In genomic region chr9:91359734-91360470, GRCh38 we compare ENCODE assay signal across 8 cellular contexts. TPM values are rescaled to one million over a fixed set of nuclear protein-coding genes. Genes with fewer than 3 reads are reported as not detected.
DNase-seq lines count a peak whose midpoint lies in the region; ATAC-seq and TF ChIP-seq lines count a peak whose summit lies in the region.

No MANE protein-coding gene starts in this region.

- H3K27ac Mint-ChIP-seq in CD4-positive, alpha-beta T cell, result peak overlapping the region; percentile 91
- no peak overlapping the region for H3K27ac Mint-ChIP-seq in chondrocyte (ENCODE audit: unreplicated experiment)
- peak overlapping the region; percentile 90 to 98 (median 97) for H3K27ac Mint-ChIP-seq in nephron

- no peak overlapping the region for H3K27ac ChIP-seq in CD4-positive, alpha-beta T cell (ENCODE audit: low read depth, low read length)

- peak overlapping the region; percentile 99 for H3K4me3 Mint-ChIP-seq in CD4-positive, alpha-beta T cell
- peak overlapping the region; percentile 94 for H3K4me3 Mint-ChIP-seq in chondrocyte (ENCODE audit: unreplicated experiment)
- H3K4me3 Mint-ChIP-seq in nephron, result peak overlapping the region; percentile 97 to 100 (median 99)

- H3K27me3 ChIP-seq in CD4-positive, alpha-beta T cell (ENCODE audit: control insufficient read depth, insufficient read depth, low read length), result no peaks in the 10 kb centered on the region

- H3K36me3 Mint-ChIP-seq in CD4-positive, alpha-beta T cell (ENCODE audit: low read depth), result peaks cover 41% of the 10 kb centered on the region
- H3K36me3 Mint-ChIP-seq in chondrocyte (ENCODE audit: low read depth), result peaks cover 1% of the 10 kb centered on the region
- peaks cover 10% of the 10 kb centered on the region for H3K36me3 Mint-ChIP-seq in nephron (ENCODE audit: low read depth)

- no peaks in the 10 kb centered on the region for H3K27me3 Mint-ChIP-seq in CD4-positive, alpha-beta T cell
- H3K27me3 Mint-ChIP-seq in chondrocyte (ENCODE audit: low read depth) (no peaks in the 10 kb centered on the region), nephron (ENCODE audit: low read depth) (peaks cover 5% of the 10 kb centered on the region)

- H3K9me3 Mint-ChIP-seq in CD4-positive, alpha-beta T cell, result no peaks in the 10 kb centered on the region
- H3K9me3 Mint-ChIP-seq in chondrocyte (ENCODE audit: low read depth) (no peaks in the 10 kb centered on the region), nephron (no peaks in the 10 kb centered on the region)

- intact Hi-C loops in CD4-positive, alpha-beta T cell (cut with DNase I, micrococcal nuclease), result loop anchor here (5.0 to 10.0 kb wide), 4 partner anchors 62 to 323 kb away; partner anchors contain the start of gene NFIL3 (in 1 of the 2)

- H3K9me3 ChIP-seq in CD4-positive, alpha-beta T cell (ENCODE audit: control insufficient read depth, low read length), result no peaks in the 10 kb centered on the region

- POLR2A ChIA-PET in CD4-positive, alpha-beta T cell (lab: Charles Lee), result interaction anchor here (1.6 kb wide), 1 partner anchor 64 kb away, joined by 4 read pairs; the partner anchor contains the start of gene NFIL3

- DNase-seq in CD4-positive, alpha-beta T cell, result no peak
- DNase-seq in LNCaP clone FGC (ENCODE audit: low read depth) (no peak), chondrocyte (ENCODE audit: low spot score) (no peak), NCI-H2081 (lab: John Stamatoyannopoulos, UW) (no peak), 8988T (no peak)
- no peak for DNase-seq in central memory CD4-positive, alpha-beta T cell

- ATAC-seq in CD4-positive, alpha-beta T cell (ENCODE audit: poor library complexity), result no peak
- no peak for ATAC-seq in GM21786 (IDR thresholded peaks at IDR 0.05; ENCODE audit: unreplicated experiment)

- TF ChIP-seq CTCF in CD4-positive, alpha-beta T cell (IDR thresholded peaks at IDR 0.05), result no peak
- TF ChIP-seq CTCF in LNCaP clone FGC (IDR thresholded peaks at IDR 0.05; ENCODE audit: control insufficient read depth, extremely low read depth, insufficient read depth) (no peak), chondrocyte (IDR thresholded peaks at IDR 0.05) (no peak), nephron (IDR thresholded peaks at IDR 0.05; ENCODE audit: unreplicated experiment in 3 of 3) (no peak)

- peaks cover 57% of the 10 kb centered on the region for H3K4me1 Mint-ChIP-seq in CD4-positive, alpha-beta T cell (ENCODE audit: low read depth)
- H3K4me1 Mint-ChIP-seq in chondrocyte (ENCODE audit: low read depth), result peaks cover 17% of the 10 kb centered on the region
- H3K4me1 Mint-ChIP-seq in nephron, result peaks cover 20% of the 10 kb centered on the region

- H3K4me3 ChIP-seq in LNCaP clone FGC (ENCODE audit: low read depth, low read length), result peak overlapping the region; percentile 88

- CTCF ChIA-PET in CD4-positive, alpha-beta T cell (lab: Charles Lee), result no interaction called here

RNA-seq across cellular contexts. Expression of gene AUH, which starts 1.8 kb away (rescaled TPM):
- total RNA-seq in CD4-positive, alpha-beta T cell, result 10 to 100 TPM; 16.2 to 17.4 TPM
- 8.8 to 11.5 TPM (median 9.1 TPM) in 3 replicates for total RNA-seq in chondrocyte
